Comparison of ENCODE assay signal across 8 cellular contexts in the genomic region with DNA sequence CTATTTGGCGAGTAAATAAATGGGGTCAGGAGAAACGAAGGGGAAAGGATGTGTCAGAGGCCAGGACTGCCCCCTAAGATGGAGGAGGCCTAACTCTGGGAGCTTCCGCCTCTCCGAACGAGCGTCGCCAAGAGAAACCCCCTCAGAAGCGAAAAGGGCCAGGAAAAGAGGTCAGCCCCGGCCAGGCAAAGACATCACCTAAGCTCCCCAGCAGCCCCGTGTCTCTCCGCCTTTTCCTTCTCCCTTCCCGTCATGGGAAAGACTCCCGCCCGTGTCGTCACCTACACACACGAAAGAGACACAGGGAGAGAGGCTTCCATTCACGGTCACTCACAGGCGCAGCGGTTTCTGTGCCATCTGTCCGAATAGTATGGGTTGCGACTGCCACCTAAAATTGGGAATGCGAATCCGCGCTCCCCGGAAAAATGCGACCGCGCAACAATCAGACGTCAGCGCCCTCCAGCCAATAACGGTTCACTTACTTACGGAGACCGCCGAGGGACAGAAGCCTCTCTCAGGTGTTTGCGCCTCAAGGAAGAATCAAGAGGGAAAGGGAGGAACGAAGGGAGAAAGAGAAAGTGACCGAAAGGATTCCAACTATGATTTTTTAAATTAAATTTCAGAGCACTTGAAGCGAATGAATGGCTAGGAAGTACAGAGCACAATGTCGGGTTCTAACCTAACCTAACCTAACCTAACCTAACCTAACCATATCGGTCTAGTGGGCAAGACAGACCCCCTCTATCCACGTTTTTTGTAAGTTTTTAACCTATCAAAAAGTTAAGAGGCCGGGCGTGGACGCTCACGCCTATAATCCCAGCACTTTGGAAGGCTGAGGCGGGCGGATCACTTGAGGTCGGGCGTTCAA.
A peak's percentile ranks its signal among the peaks of the same experiment; 100 is the strongest.
DNase-seq lines count a peak whose midpoint lies in the region; ATAC-seq lines count a peak whose summit lies in the region.

Gene CWF19L1, minus strand, starts transcription at position 402 of the 868 bp plus-strand sequence. Its CDS starts 45 bp downstream, at position 357.

- peak within 1 kb of the TSS; percentile 98 for H3K27ac Mint-ChIP-seq in central memory CD8-positive, alpha-beta T cell (ENCODE audit: low read depth)

- peaks cover 10% of the 10 kb centered on the region for H3K36me3 Mint-ChIP-seq in central memory CD8-positive, alpha-beta T cell (ENCODE audit: insufficient read depth)

- H3K27me3 Mint-ChIP-seq in central memory CD8-positive, alpha-beta T cell, result no peaks in the 10 kb centered on the region

- H3K4me1 Mint-ChIP-seq in central memory CD8-positive, alpha-beta T cell, result peaks cover 25% of the 10 kb centered on the region

- DNase-seq in NCI-H524 (lab: John Stamatoyannopoulos, UW), result peak; percentile 61 to 63
- DNase-seq in NCI-H524 treated with DMSO at 0.1 percent for 48 hours (lab: John Stamatoyannopoulos, UW), result no peak
- DNase-seq in NCI-H345 (lab: John Stamatoyannopoulos, UW), result peak; percentile 76
- peak; percentile 46 to 60 for DNase-seq in central memory CD8-positive, alpha-beta T cell (ENCODE audit: low spot score in 2 of 2)
- DNase-seq in islet precursor cell, result peak; percentile 89
- peak; percentile 71 for DNase-seq in stimulated activated CD4-positive, alpha-beta T cell treated with anti-CD3 and anti-CD28 coated beads, Interleukin-12 subunit alpha, Interleukin-12 subunit beta, amount 100 ng/mL, for 4 hours

- peak within 1 kb of the TSS; percentile 99 for H3K4me3 Mint-ChIP-seq in central memory CD8-positive, alpha-beta T cell

- H3K9me3 Mint-ChIP-seq in central memory CD8-positive, alpha-beta T cell, result no peaks in the 10 kb centered on the region

- ATAC-seq in HG03108 (IDR thresholded peaks at IDR 0.05; ENCODE audit: unreplicated experiment), result peak; percentile 70
- ATAC-seq in activated CD4-positive, CD25-positive, alpha-beta regulatory T cell treated with anti-CD3 and anti-CD28 coated beads, Interleukin-2, amount 50 U/mL, for 24 hours, result peak; percentile 87 to 91
- peak; percentile 81 for ATAC-seq in central memory CD8-positive, alpha-beta T cell (replicated peaks; ENCODE audit: extremely low read depth, poor library complexity, severe bottlenecking)
